ENCODE assay signal across 15 cellular contexts in the genomic region with DNA sequence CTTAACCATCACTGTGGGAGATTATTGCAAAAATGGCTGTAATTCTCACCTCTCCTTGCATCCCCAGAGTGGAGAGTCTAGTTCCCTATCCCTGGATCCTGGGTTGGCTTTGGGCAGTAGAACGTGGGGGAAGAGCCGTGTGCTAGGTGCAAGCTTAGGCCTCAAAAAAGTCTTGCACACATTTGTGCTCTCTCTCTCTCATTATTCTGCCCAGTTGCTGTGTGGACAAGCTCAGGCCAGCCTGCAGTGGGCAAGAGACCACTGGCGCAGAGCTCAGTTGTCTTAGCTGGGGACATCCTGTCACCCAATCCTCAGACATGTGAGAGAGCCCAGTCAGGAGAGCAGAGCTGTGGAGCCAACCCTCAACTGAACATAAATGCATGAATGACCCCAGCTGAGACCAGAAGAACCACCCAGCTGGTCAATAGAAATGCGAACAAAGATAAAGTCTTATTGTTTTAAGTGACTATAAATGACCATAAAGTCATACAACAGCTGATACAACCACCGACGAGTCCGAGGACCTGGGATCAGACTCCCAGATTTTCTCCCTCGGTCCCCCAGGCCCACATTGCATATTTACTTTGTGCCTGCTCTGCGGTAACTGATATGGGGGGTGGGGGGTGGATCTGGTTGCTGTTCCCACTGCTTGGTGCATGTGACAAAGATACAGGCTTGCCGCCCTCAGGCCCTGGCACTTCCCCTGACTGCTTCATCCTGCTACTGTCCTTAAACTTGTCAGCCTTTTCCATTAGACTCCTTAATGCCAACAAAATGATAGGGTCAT.
DNase-seq lines count a peak whose midpoint lies in the region.
"Had no signal": no experiment of that assay in that cellular context is flagged by ENCODE, and none has a peak within 500 bp of the region (broad histone marks: within the 10 kb centered on the region; RNA-seq: fewer than 3 reads in every experiment).

No MANE protein-coding gene starts in this region.

- H3K27me3 ChIP-seq in SJCRH30 = no peaks in the 10 kb centered on the region

- H3K4me3 ChIP-seq in SJCRH30 = no peak overlapping the region
- H3K4me3 ChIP-seq: GM12878 had no signal

- H3K9me3 ChIP-seq in SJCRH30 (replicated peaks) = no peaks in the 10 kb centered on the region

- DNase-seq in activated CD8-positive, alpha-beta memory T cell treated with anti-CD3 and anti-CD28 coated beads for 24 hours = peak; percentile 37
- DNase-seq in activated CD8-positive, alpha-beta memory T cell treated with anti-CD3 and anti-CD28 coated beads, Interleukin-2, amount 50 U/mL, for 4 hours = no peak
- DNase-seq in SJCRH30 = peak; percentile 87 to 90
- peak; percentile 57 for DNase-seq in mesenteric fat pad (ENCODE audit: low spot score)
- DNase-seq in ureter (ENCODE audit: low spot score) = peak; percentile 14
- no peak for DNase-seq in KG1 (lab: John Stamatoyannopoulos, UW)
- DNase-seq in T-helper 1 cell = no peak
- no peak for DNase-seq in NCI-H2107 (lab: John Stamatoyannopoulos, UW)
- DNase-seq: 8988T, DND-41, NCI-H1105 treated with DMSO at 0.1 percent for 48 hours, NCI-H1694 treated with DMSO at 0.1 percent for 48 hours, NCI-H526 treated with DMSO at 0.1 percent for 48 hours, RPMI8226 had no signal

- no peaks in the 10 kb centered on the region for H3K36me3 ChIP-seq in SJCRH30

- H3K4me1 ChIP-seq in SJCRH30 = peaks cover 22% of the 10 kb centered on the region

- peak overlapping the region; percentile 37 for H3K27ac ChIP-seq in SJCRH30

Comparison
In these comparisons a context has a peak if more than half of its experiments do, and no peak if none do; other contexts are left out.
1. DNase-seq: peak in activated CD8-positive, alpha-beta memory T cell treated with anti-CD3 and anti-CD28 coated beads for 24 hours (single experiment), SJCRH30 (2 of 2), mesenteric fat pad (single experiment) and ureter (single experiment); none in activated CD8-positive, alpha-beta memory T cell treated with anti-CD3 and anti-CD28 coated beads, Interleukin-2, amount 50 U/mL, for 4 hours (single experiment), KG1 (single experiment), T-helper 1 cell (0 of 5) and NCI-H2107 (single experiment).